Comparison of ENCODE assay signal across 1 cellular context in genomic region chr10:67978749-67979148, GRCh38.
TF ChIP-seq lines count a peak whose summit lies in the region.

No MANE protein-coding gene starts in this region.

TF ChIP-seq in WTC11, 78 proteins besides CTCF, POLR2A, EP300 and RAD21 (continued from another document):
- TF ChIP-seq AR (CRISPR knock-in tag; IDR thresholded peaks at IDR 0.05) (no peak), E2F1 (CRISPR knock-in tag; IDR thresholded peaks at IDR 0.05) (no peak), ZNF138 (CRISPR knock-in tag; conservative IDR thresholded peaks at IDR 0.05) (no peak), ZNF263 (CRISPR knock-in tag; IDR thresholded peaks at IDR 0.05; ENCODE audit: low read depth) (no peak), ATF6 (CRISPR knock-in tag; IDR thresholded peaks at IDR 0.05) (no peak)
